1 cellular context compared by ENCODE assay signal in the genomic region with DNA sequence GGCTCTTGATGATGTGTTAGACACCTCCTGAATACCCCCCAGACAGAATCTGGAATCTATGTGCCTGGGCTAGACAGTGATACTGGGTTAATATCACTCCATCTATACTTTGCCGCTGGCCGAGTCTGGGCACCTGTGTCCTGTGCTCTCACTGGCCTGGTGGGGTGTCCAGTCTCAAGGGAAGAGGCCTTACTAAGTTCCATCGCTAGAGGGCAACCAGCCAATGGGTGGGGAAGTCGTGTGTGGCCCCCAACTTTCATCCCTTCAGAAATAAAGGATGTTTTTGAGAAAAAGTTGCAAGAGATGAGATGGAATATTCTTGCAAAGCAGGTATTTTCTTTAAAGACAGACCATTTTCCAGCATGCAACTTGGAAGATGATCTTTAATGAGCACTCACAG.
TF ChIP-seq lines count a peak whose summit lies in the region.

No MANE protein-coding gene starts in this region.

TF ChIP-seq in H1, 55 proteins besides CTCF, POLR2A, EP300 and RAD21:
- TF ChIP-seq, protein P1, sequence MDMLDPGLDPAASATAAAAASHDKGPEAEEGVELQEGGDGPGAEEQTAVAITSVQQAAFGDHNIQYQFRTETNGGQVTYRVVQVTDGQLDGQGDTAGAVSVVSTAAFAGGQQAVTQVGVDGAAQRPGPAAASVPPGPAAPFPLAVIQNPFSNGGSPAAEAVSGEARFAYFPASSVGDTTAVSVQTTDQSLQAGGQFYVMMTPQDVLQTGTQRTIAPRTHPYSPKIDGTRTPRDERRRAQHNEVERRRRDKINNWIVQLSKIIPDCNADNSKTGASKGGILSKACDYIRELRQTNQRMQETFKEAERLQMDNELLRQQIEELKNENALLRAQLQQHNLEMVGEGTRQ (IDR thresholded peaks at IDR 0.05; ENCODE audit: low read length), result no peak
- no peak for TF ChIP-seq GTF2F1 (IDR thresholded peaks at IDR 0.05; ENCODE audit: borderline replicate concordance, low read depth, low read length)
- no peak for TF ChIP-seq HDAC2 (IDR thresholded peaks at IDR 0.05; ENCODE audit: borderline replicate concordance in 1 of 2, low read depth in 2 of 2, low read length in 2 of 2)
- TF ChIP-seq, protein P2, sequence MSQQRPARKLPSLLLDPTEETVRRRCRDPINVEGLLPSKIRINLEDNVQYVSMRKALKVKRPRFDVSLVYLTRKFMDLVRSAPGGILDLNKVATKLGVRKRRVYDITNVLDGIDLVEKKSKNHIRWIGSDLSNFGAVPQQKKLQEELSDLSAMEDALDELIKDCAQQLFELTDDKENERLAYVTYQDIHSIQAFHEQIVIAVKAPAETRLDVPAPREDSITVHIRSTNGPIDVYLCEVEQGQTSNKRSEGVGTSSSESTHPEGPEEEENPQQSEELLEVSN (IDR thresholded peaks at IDR 0.05), result no peak
- no peak for TF ChIP-seq PHF8 (conservative IDR thresholded peaks at IDR 0.05; ENCODE audit: low read depth, low read length)
- TF ChIP-seq MAFK (IDR thresholded peaks at IDR 0.05; ENCODE audit: low read depth, low read length), result no peak
- TF ChIP-seq TBP (IDR thresholded peaks at IDR 0.05; ENCODE audit: low read depth, low read length), result no peak
- TF ChIP-seq SP2 (IDR thresholded peaks at IDR 0.05; ENCODE audit: low read length), result no peak
- TF ChIP-seq SIRT6 (IDR thresholded peaks at IDR 0.05; ENCODE audit: low read length), result no peak
- no peak for TF ChIP-seq NANOG (IDR thresholded peaks at IDR 0.05; ENCODE audit: insufficient read depth, low read depth, low read length, poor library complexity, severe bottlenecking)
- no peak for TF ChIP-seq SP1 (IDR thresholded peaks at IDR 0.05; ENCODE audit: low read depth, low read length)
- TF ChIP-seq, protein P3, sequence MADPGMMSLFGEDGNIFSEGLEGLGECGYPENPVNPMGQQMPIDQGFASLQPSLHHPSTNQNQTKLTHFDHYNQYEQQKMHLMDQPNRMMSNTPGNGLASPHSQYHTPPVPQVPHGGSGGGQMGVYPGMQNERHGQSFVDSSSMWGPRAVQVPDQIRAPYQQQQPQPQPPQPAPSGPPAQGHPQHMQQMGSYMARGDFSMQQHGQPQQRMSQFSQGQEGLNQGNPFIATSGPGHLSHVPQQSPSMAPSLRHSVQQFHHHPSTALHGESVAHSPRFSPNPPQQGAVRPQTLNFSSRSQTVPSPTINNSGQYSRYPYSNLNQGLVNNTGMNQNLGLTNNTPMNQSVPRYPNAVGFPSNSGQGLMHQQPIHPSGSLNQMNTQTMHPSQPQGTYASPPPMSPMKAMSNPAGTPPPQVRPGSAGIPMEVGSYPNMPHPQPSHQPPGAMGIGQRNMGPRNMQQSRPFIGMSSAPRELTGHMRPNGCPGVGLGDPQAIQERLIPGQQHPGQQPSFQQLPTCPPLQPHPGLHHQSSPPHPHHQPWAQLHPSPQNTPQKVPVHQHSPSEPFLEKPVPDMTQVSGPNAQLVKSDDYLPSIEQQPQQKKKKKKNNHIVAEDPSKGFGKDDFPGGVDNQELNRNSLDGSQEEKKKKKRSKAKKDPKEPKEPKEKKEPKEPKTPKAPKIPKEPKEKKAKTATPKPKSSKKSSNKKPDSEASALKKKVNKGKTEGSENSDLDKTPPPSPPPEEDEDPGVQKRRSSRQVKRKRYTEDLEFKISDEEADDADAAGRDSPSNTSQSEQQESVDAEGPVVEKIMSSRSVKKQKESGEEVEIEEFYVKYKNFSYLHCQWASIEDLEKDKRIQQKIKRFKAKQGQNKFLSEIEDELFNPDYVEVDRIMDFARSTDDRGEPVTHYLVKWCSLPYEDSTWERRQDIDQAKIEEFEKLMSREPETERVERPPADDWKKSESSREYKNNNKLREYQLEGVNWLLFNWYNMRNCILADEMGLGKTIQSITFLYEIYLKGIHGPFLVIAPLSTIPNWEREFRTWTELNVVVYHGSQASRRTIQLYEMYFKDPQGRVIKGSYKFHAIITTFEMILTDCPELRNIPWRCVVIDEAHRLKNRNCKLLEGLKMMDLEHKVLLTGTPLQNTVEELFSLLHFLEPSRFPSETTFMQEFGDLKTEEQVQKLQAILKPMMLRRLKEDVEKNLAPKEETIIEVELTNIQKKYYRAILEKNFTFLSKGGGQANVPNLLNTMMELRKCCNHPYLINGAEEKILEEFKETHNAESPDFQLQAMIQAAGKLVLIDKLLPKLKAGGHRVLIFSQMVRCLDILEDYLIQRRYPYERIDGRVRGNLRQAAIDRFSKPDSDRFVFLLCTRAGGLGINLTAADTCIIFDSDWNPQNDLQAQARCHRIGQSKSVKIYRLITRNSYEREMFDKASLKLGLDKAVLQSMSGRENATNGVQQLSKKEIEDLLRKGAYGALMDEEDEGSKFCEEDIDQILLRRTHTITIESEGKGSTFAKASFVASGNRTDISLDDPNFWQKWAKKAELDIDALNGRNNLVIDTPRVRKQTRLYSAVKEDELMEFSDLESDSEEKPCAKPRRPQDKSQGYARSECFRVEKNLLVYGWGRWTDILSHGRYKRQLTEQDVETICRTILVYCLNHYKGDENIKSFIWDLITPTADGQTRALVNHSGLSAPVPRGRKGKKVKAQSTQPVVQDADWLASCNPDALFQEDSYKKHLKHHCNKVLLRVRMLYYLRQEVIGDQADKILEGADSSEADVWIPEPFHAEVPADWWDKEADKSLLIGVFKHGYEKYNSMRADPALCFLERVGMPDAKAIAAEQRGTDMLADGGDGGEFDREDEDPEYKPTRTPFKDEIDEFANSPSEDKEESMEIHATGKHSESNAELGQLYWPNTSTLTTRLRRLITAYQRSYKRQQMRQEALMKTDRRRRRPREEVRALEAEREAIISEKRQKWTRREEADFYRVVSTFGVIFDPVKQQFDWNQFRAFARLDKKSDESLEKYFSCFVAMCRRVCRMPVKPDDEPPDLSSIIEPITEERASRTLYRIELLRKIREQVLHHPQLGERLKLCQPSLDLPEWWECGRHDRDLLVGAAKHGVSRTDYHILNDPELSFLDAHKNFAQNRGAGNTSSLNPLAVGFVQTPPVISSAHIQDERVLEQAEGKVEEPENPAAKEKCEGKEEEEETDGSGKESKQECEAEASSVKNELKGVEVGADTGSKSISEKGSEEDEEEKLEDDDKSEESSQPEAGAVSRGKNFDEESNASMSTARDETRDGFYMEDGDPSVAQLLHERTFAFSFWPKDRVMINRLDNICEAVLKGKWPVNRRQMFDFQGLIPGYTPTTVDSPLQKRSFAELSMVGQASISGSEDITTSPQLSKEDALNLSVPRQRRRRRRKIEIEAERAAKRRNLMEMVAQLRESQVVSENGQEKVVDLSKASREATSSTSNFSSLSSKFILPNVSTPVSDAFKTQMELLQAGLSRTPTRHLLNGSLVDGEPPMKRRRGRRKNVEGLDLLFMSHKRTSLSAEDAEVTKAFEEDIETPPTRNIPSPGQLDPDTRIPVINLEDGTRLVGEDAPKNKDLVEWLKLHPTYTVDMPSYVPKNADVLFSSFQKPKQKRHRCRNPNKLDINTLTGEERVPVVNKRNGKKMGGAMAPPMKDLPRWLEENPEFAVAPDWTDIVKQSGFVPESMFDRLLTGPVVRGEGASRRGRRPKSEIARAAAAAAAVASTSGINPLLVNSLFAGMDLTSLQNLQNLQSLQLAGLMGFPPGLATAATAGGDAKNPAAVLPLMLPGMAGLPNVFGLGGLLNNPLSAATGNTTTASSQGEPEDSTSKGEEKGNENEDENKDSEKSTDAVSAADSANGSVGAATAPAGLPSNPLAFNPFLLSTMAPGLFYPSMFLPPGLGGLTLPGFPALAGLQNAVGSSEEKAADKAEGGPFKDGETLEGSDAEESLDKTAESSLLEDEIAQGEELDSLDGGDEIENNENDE (IDR thresholded peaks at IDR 0.05; ENCODE audit: insufficient replicate concordance, low read length), result no peak
- TF ChIP-seq TAF7 (optimal IDR thresholded peaks at IDR 0.05; ENCODE audit: borderline replicate concordance, low read depth, low read length), result no peak
- no peak for TF ChIP-seq JUND (IDR thresholded peaks at IDR 0.05; ENCODE audit: low read length)
- no peak for TF ChIP-seq BRCA1 (IDR thresholded peaks at IDR 0.05; ENCODE audit: low read depth, low read length)
- no peak for TF ChIP-seq TCF12 (IDR thresholded peaks at IDR 0.05; ENCODE audit: low read depth, low read length)
- no peak for TF ChIP-seq CTBP2 (IDR thresholded peaks at IDR 0.05; ENCODE audit: borderline replicate concordance, insufficient read depth, insufficient read length, low read length)
- TF ChIP-seq GABPA (IDR thresholded peaks at IDR 0.05; ENCODE audit: borderline replicate concordance, insufficient read depth, low read length), result no peak
- no peak for TF ChIP-seq ZNF274 (IDR thresholded peaks at IDR 0.05; ENCODE audit: borderline replicate concordance, extremely low read depth, low read length)
